ENCODE assay signal across 31 cellular contexts in the genomic region with DNA sequence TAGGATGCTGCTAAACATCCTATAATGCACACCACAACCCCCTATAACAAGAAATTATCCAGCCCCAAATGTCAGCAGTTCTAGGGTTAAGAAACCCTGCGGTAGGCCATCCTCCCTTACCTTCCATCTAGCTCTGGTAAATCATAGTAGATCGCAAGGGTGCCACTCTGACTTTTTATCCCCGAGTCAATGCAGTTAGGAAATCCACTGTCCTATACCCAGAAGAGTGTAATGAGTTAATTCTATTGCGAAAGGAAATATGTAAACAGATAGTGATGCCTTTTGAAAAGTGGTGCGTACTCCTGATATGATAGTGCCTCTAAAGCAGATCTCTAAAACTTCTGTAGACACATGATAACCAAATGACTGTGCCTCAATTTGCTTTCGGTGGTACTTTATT.
"Had no signal": no experiment of that assay in that cellular context is flagged by ENCODE, and none has a peak within 500 bp of the region (broad histone marks: within the 10 kb centered on the region; RNA-seq: fewer than 3 reads in every experiment).

No MANE protein-coding gene starts in this region.

- H3K36me3 ChIP-seq: prostate gland had no signal

- H3K9me3 Mint-ChIP-seq: mesothelial cell of epicardium; naive B cell; natural killer cell treated with Interleukin-12 subunit alpha and Interleukin-12 subunit beta and Interleukin-15 and Interleukin-18, amount 100 ng/mL, for 72 hours; neural crest cell; stimulated activated naive CD8-positive, alpha-beta T cell treated with anti-CD3 and anti-CD28 coated beads, Interleukin-15, amount 100 ng/mL, for 72 hours had no signal

- H3K4me1 Mint-ChIP-seq: mesothelial cell of epicardium; naive B cell; neural crest cell; stimulated activated naive CD8-positive, alpha-beta T cell treated with anti-CD3 and anti-CD28 coated beads, Interleukin-15, amount 100 ng/mL, for 72 hours had no signal

- H3K27me3 ChIP-seq: dorsolateral prefrontal cortex, esophagus muscularis mucosa, heart right ventricle, left lung, right atrium auricular region, suprapubic skin, thyroid gland had no signal

- H3K27ac Mint-ChIP-seq: mesothelial cell of epicardium; natural killer cell treated with Interleukin-12 subunit alpha and Interleukin-12 subunit beta and Interleukin-15 and Interleukin-18, amount 100 ng/mL, for 72 hours had no signal

- ATAC-seq: heart right ventricle; left cardiac atrium; left lung; mucosa of descending colon; sciatic nerve; stimulated activated naive CD8-positive, alpha-beta T cell treated with anti-CD3 and anti-CD28 coated beads, Interleukin-15, amount 100 ng/mL, for 72 hours had no signal

- H3K4me1 ChIP-seq: esophagus muscularis mucosa, heart right ventricle, parathyroid adenoma, prostate gland, right atrium auricular region, suprapubic skin, thyroid gland had no signal

- FAIRE-seq: colon, islet of Langerhans had no signal

- H3K27ac ChIP-seq: dorsolateral prefrontal cortex, esophagus muscularis mucosa, heart right ventricle, left lung, parathyroid adenoma, prostate gland, right atrium auricular region, suprapubic skin, thyroid gland had no signal

- H3K9me3 ChIP-seq: esophagus muscularis mucosa, heart right ventricle, left lung, mucosa of descending colon, prostate gland, right atrium auricular region, suprapubic skin, thyroid gland had no signal

- H3K27me3 Mint-ChIP-seq: naive B cell; natural killer cell treated with Interleukin-12 subunit alpha and Interleukin-12 subunit beta and Interleukin-15 and Interleukin-18, amount 100 ng/mL, for 72 hours; stimulated activated naive CD8-positive, alpha-beta T cell treated with anti-CD3 and anti-CD28 coated beads, Interleukin-15, amount 100 ng/mL, for 72 hours had no signal

- H3K4me3 Mint-ChIP-seq: mesothelial cell of epicardium; naive B cell; natural killer cell treated with Interleukin-12 subunit alpha and Interleukin-12 subunit beta and Interleukin-15 and Interleukin-18, amount 100 ng/mL, for 72 hours; neural crest cell; stimulated activated naive CD8-positive, alpha-beta T cell treated with anti-CD3 and anti-CD28 coated beads, Interleukin-15, amount 100 ng/mL, for 72 hours had no signal

- DNase-seq: dorsolateral prefrontal cortex; effector CD4-positive, alpha-beta T cell; foreskin melanocyte; glutamatergic neuron; heart right ventricle; hippocampal formation; left cardiac atrium; left lung; mesenchymal stem cell; mucosa of descending colon; naive B cell; stimulated activated CD4-positive, alpha-beta T cell treated with anti-CD3 and anti-CD28 coated beads, Interleukin-12 subunit alpha, Interleukin-12 subunit beta, amount 100 ng/mL, for 4 hours; stimulated activated CD4-positive, alpha-beta T cell treated with anti-CD3 and anti-CD28 coated beads, Interleukin-1b, Interleukin-23, amount 100 ng/mL, for 48 hours; stimulated activated CD4-positive, alpha-beta T cell treated with anti-CD3 and anti-CD28 coated beads, Interleukin-4, amount 100 ng/mL, for 1 hour; stimulated activated CD8-positive, alpha-beta memory T cell treated with anti-CD3 and anti-CD28 coated beads, Interleukin-4, amount 100 ng/mL, for 48 hours; stimulated activated naive CD4-positive, alpha-beta T cell; stimulated activated naive CD8-positive, alpha-beta T cell treated with anti-CD3 and anti-CD28 coated beads, Interleukin-15, amount 100 ng/mL, for 72 hours; thyroid gland; trophoblast cell had no signal

- H3K4me3 ChIP-seq: dorsolateral prefrontal cortex, esophagus muscularis mucosa, heart right ventricle, left lung, mucosa of descending colon, prostate gland, right atrium auricular region, smooth muscle cell, suprapubic skin, thyroid gland had no signal
